ENCODE assay signal across 16 cellular contexts in genomic region chr2:188132385-188132784, GRCh38.
A peak's percentile ranks its signal among the peaks of the same experiment; 100 is the strongest.
DNase-seq lines count a peak whose midpoint lies in the region; ATAC-seq and TF ChIP-seq lines count a peak whose summit lies in the region.
"Had no signal": no experiment of that assay in that cellular context is flagged by ENCODE, and none has a peak within 500 bp of the region (broad histone marks: within the 10 kb centered on the region; RNA-seq: fewer than 3 reads in every experiment).

No MANE protein-coding gene starts in this region.

- TF ChIP-seq CTCF in prostate gland (IDR thresholded peaks at IDR 0.05) (no peak), spleen (IDR thresholded peaks at IDR 0.05 in 8 of 11, conservative IDR thresholded peaks at IDR 0.05 in 3 of 11) (no peak), ascending aorta (IDR thresholded peaks at IDR 0.05) (no peak)

- intact Hi-C loops in left cardiac atrium (cut with DNase I) (no loop called here), prostate gland (cut with DNase I) (no loop called here), spleen (cut with DNase I; ENCODE audit: low total_unique reads) (no loop called here), ascending aorta (cut with DNase I) (no loop called here)

- H3K4me3 ChIP-seq in SJCRH30 = no peak overlapping the region
- no peak overlapping the region for H3K4me3 ChIP-seq in prostate gland
- no peak overlapping the region for H3K4me3 ChIP-seq in spleen
- H3K4me3 ChIP-seq in ascending aorta = no peak overlapping the region
- H3K4me3 ChIP-seq: BLaER1, SK-N-MC, tibial nerve had no signal

- H3K27me3 ChIP-seq in SJCRH30 (no peaks in the 10 kb centered on the region), prostate gland (replicated peaks; ENCODE audit: insufficient read depth) (no peaks in the 10 kb centered on the region), spleen (replicated peaks in 1 of 7) (no peaks in the 10 kb centered on the region), ascending aorta (no peaks in the 10 kb centered on the region)
- H3K27me3 ChIP-seq: BLaER1, tibial nerve had no signal

- H3K9me3 ChIP-seq in SJCRH30 (replicated peaks) = no peaks in the 10 kb centered on the region
- H3K9me3 ChIP-seq in prostate gland = no peaks in the 10 kb centered on the region
- H3K9me3 ChIP-seq in spleen = peaks cover 0 to 4% (median 0%) of the 10 kb centered on the region in 8 donors
- H3K9me3 ChIP-seq in ascending aorta = no peaks in the 10 kb centered on the region
- H3K9me3 ChIP-seq: BLaER1, tibial nerve had no signal

- H3K4me1 ChIP-seq in SJCRH30 (no peaks in the 10 kb centered on the region), prostate gland (replicated peaks) (no peaks in the 10 kb centered on the region), spleen (no peaks in the 10 kb centered on the region), ascending aorta (peaks cover 0 to 11% of the 10 kb centered on the region in 2 donors)
- H3K4me1 ChIP-seq: BLaER1 had no signal

- ATAC-seq in left cardiac atrium = peak; percentile 65 to 89
- ATAC-seq: effector memory CD8-positive, alpha-beta T cell had no signal

- DNase-seq in LoVo (ENCODE audit: low spot score) (peak; percentile 36), SJCRH30 (peak; percentile 59 to 73), left cardiac atrium (peak; percentile 43), prostate gland (ENCODE audit: low spot score) (peak; percentile 4), spleen (no peak), ascending aorta (ENCODE audit: low spot score in 2 of 2) (no peak), DMS53 treated with DMSO at 0.1 percent for 48 hours (lab: John Stamatoyannopoulos, UW; ENCODE audit: unreplicated experiment) (no peak), NOMO-1 (lab: John Stamatoyannopoulos, UW; ENCODE audit: unreplicated experiment in 2 of 2) (no peak)
- DNase-seq: activated gamma-delta T cell; DMS79; effector memory CD8-positive, alpha-beta T cell; kidney; stimulated activated CD8-positive, alpha-beta memory T cell treated with anti-CD3 and anti-CD28 coated beads, Interleukin-4, amount 100 ng/mL, for 48 hours had no signal

- H3K36me3 ChIP-seq in SJCRH30 = no peaks in the 10 kb centered on the region
- no peaks in the 10 kb centered on the region for H3K36me3 ChIP-seq in prostate gland
- no peaks in the 10 kb centered on the region for H3K36me3 ChIP-seq in spleen
- no peaks in the 10 kb centered on the region for H3K36me3 ChIP-seq in ascending aorta
- H3K36me3 ChIP-seq: BLaER1, tibial nerve had no signal

- H3K27ac ChIP-seq in SJCRH30 (no peak overlapping the region), prostate gland (no peak overlapping the region), spleen (no peak overlapping the region), ascending aorta (no peak overlapping the region)
- H3K27ac ChIP-seq: BLaER1, SK-N-MC, tibial nerve had no signal

- TF ChIP-seq POLR2A in prostate gland (IDR thresholded peaks at IDR 0.05) (no peak), spleen (IDR thresholded peaks at IDR 0.05) (no peak)

- WGBS in prostate gland = 32% methylated on average over 5 of the region's 5 CpGs
- 66 to 84% (median 74%) methylated on average over 5 of the region's 5 CpGs for WGBS in spleen, 5 donors

Comparison
In these comparisons a context has a peak if more than half of its experiments do, and no peak if none do; other contexts are left out.
1. DNase-seq: peak in LoVo (single experiment), SJCRH30 (2 of 2), left cardiac atrium (single experiment) and prostate gland (single experiment); none in spleen (single experiment), ascending aorta (0 of 2), DMS53 treated with DMSO at 0.1 percent for 48 hours (single experiment) and NOMO-1 (0 of 2).